Comparison of ENCODE assay signal across 8 cellular contexts in genomic region chr2:217993817-217994459, GRCh38. TPM values are rescaled to one million over a fixed set of nuclear protein-coding genes. Genes with fewer than 3 reads are reported as not detected.
DNase-seq lines count a peak whose midpoint lies in the region; ATAC-seq and TF ChIP-seq lines count a peak whose summit lies in the region.

No MANE protein-coding gene starts in this region.

- H3K27me3 Mint-ChIP-seq in memory B cell: peaks cover 14% of the 10 kb centered on the region

- CTCF ChIA-PET in GM10248 (lab: Yijun Ruan, JAX): interaction anchor here (0.7 to 4.5 kb wide), 24 partner anchors 9 to 232 kb away, joined by 3 to 29 read pairs (median 4); partner anchors contain the start of genes RUFY4 and TNS1

- POLR2A ChIA-PET in GM10248 (lab: Yijun Ruan, JAX): no interaction called here

- H3K4me1 Mint-ChIP-seq in memory B cell: no peaks in the 10 kb centered on the region
- H3K4me1 Mint-ChIP-seq in stimulated activated effector memory CD8-positive, alpha-beta T cell treated with anti-CD3 and anti-CD28 coated beads, Interleukin-12 subunit alpha, Interleukin-12 subunit beta, amount 100 ng/mL, for 72 hours: peaks cover 3% of the 10 kb centered on the region

- no peak overlapping the region for H3K4me3 ChIP-seq in WI38 (ENCODE audit: low read depth, low read length)

- H3K4me3 Mint-ChIP-seq in memory B cell: no peak overlapping the region
- no peak overlapping the region for H3K4me3 Mint-ChIP-seq in stimulated activated effector memory CD8-positive, alpha-beta T cell treated with anti-CD3 and anti-CD28 coated beads, Interleukin-12 subunit alpha, Interleukin-12 subunit beta, amount 100 ng/mL, for 72 hours

- no peaks in the 10 kb centered on the region for H3K36me3 Mint-ChIP-seq in memory B cell
- no peaks in the 10 kb centered on the region for H3K36me3 Mint-ChIP-seq in stimulated activated effector memory CD8-positive, alpha-beta T cell treated with anti-CD3 and anti-CD28 coated beads, Interleukin-12 subunit alpha, Interleukin-12 subunit beta, amount 100 ng/mL, for 72 hours

- TF ChIP-seq CTCF in GM10248 (IDR thresholded peaks at IDR 0.05; ENCODE audit: control extremely low read depth, extremely low read depth, low read depth, missing control alignments) (peak; percentile 78), WI38 (IDR thresholded peaks at IDR 0.05; ENCODE audit: low read depth, low read length) (peak; percentile 73)

- peak; percentile 75 for ATAC-seq in memory B cell (ENCODE audit: low read depth)
- ATAC-seq in stimulated activated effector memory CD8-positive, alpha-beta T cell treated with anti-CD3 and anti-CD28 coated beads, Interleukin-12 subunit alpha, Interleukin-12 subunit beta, amount 100 ng/mL, for 72 hours: peak; percentile 46
- ATAC-seq in GM21367 (IDR thresholded peaks at IDR 0.05; ENCODE audit: unreplicated experiment): no peak

- H3K9me3 Mint-ChIP-seq in memory B cell: no peaks in the 10 kb centered on the region
- no peaks in the 10 kb centered on the region for H3K9me3 Mint-ChIP-seq in stimulated activated effector memory CD8-positive, alpha-beta T cell treated with anti-CD3 and anti-CD28 coated beads, Interleukin-12 subunit alpha, Interleukin-12 subunit beta, amount 100 ng/mL, for 72 hours

- DNase-seq in GM10248 (ENCODE audit: extremely low spot score) (peak; percentile 80), LHCN-M2 (ENCODE audit: low read depth) (peak; percentile 29), cerebellar cortex (ENCODE audit: low spot score) (peak; percentile 12), memory B cell (ENCODE audit: low spot score in 2 of 2) (peak; percentile 41 to 66), cerebellum (ENCODE audit: low spot score) (no peak)
- peak; percentile 49 to 75 for DNase-seq in stimulated activated effector memory CD8-positive, alpha-beta T cell treated with anti-CD3 and anti-CD28 coated beads, Interleukin-12 subunit alpha, Interleukin-12 subunit beta, amount 100 ng/mL, for 72 hours (ENCODE audit: low spot score in 2 of 2)

- no peak overlapping the region for H3K27ac Mint-ChIP-seq in memory B cell
- H3K27ac Mint-ChIP-seq in stimulated activated effector memory CD8-positive, alpha-beta T cell treated with anti-CD3 and anti-CD28 coated beads, Interleukin-12 subunit alpha, Interleukin-12 subunit beta, amount 100 ng/mL, for 72 hours: no peak overlapping the region

RNA-seq across cellular contexts. Expression of gene TNS1, which starts 8.9 kb away (rescaled TPM):
- total RNA-seq in LHCN-M2 (2014; rRNA removed): 47.8 and 53.4 TPM in 2 replicates
- 44.0 TPM for polyA plus RNA-seq in LHCN-M2 (2012)
- 18.7 TPM for total RNA-seq in cerebellum
